In the genomic region with DNA sequence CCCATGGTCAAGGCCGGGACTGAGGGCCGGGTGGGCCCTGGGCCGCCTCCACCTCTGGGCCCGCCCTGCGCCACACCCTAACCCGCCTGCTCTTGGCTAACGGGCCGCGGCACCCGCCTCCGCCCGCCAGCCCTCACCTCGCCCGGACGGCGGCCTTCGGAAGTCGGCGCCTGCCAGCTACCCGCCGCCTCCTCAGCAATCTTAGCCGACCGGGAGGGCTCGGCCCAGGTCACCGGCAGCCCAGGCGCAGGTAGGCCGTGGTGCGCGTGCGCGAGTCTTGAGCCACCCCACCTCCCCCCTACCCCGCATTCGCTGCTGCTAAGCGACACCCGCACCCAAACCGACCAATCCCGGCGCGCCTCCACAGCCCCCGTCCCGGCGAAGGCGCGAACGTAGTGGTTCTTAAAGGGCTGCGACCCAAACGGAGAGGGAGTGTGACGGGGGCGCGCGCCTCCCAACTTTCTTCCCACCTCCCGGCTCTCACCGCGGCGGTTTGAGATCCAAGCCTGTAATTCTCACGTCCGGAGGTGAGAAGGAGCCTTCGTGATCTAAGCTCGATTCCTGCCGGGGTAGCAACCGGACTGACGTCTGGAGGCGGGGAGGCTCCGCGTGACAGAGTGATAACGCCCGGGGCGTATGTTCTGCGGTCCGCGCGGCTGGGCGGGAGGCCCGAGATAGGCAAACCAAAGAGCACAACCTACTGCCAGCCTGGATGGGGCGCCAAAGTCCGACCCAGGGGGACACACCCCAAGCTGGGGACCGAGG, we compare ENCODE assay signal across 8 cellular contexts. TPM values are rescaled to one million over a fixed set of nuclear protein-coding genes. Genes with fewer than 3 reads are reported as not detected.
A peak's percentile ranks its signal among the peaks of the same experiment; 100 is the strongest.
DNase-seq lines count a peak whose midpoint lies in the region; ATAC-seq and TF ChIP-seq lines count a peak whose summit lies in the region.

TSS of gene SEC22C (minus strand) at position 259 of the 765 bp plus-strand sequence. CDS start 12,921 bp downstream, outside the sequence.

- H3K27me3 ChIP-seq in testis: no peaks in the 10 kb centered on the region

- WGBS in testis, 2 donors: 0% methylated on average over 41 to 77 of the region's 77 CpGs

- POLR2A ChIA-PET in HEK293T (lab: Yijun Ruan, JAX): interaction anchor here (0.9 to 2.8 kb wide), 7 partner anchors 9 to 80 kb away, joined by 3 to 23 read pairs (median 5); partner anchors contain the start of genes NKTR and SS18L2

- no peaks in the 10 kb centered on the region for H3K9me3 ChIP-seq in SK-N-MC (ENCODE audit: low read depth, low read length)
- H3K9me3 ChIP-seq in testis: no peaks in the 10 kb centered on the region

- peak; percentile 5 for TF ChIP-seq POLR2A in testis (IDR thresholded peaks at IDR 0.05)

- H3K36me3 ChIP-seq in SK-N-MC (ENCODE audit: insufficient read depth, low read length) (peaks cover 5% of the 10 kb centered on the region; the same call in 1 of the 2 replicates), testis (ENCODE audit: low read depth, missing control alignments) (no peaks in the 10 kb centered on the region)

- TF ChIP-seq CTCF in omental fat pad (IDR thresholded peaks at IDR 0.05) (no peak), testis (IDR thresholded peaks at IDR 0.05) (peak in 2 of 3 experiments; percentile 6 to 14)

- H3K4me1 ChIP-seq in testis: peaks cover 17% of the 10 kb centered on the region

- peak; percentile 99 for ATAC-seq in omental fat pad (ENCODE audit: low FRiP score)

- DNase-seq in GM04504 (ENCODE audit: low read depth) (peak; percentile 77), HEK293T (ENCODE audit: extremely low spot score) (peak; percentile 98), MV-4-11 (lab: John Stamatoyannopoulos, UW) (peak; percentile 81), SK-N-MC (ENCODE audit: low read depth, low spot score) (no peak), globus pallidus (ENCODE audit: low spot score) (peak; percentile 93), omental fat pad (ENCODE audit: low spot score) (peak; percentile 74), testis (peak; percentile 97)
- peak; percentile 95 for DNase-seq in activated naive CD4-positive, alpha-beta T cell treated with anti-CD3 and anti-CD28 coated beads, Interleukin-2, amount 50 U/mL, for 16 hours

- intact Hi-C loops in testis (cut with DNase I; ENCODE audit: low total_unique reads): no loop called here

- peak within 1 kb of the TSS; percentile 86 for H3K4me3 ChIP-seq in SK-N-MC
- H3K4me3 ChIP-seq in testis: peak within 1 kb of the TSS; percentile 84 to 93

- CTCF ChIA-PET in HEK293T (lab: Yijun Ruan, JAX): interaction anchor here (0.7 to 1.0 kb wide), 2 partner anchors 10 to 138 kb away, joined by 3 read pairs; no protein-coding TSS in a partner anchor

- H3K27ac ChIP-seq in SK-N-MC: no peak within 1 kb of the TSS
- peak within 1 kb of the TSS; percentile 86 to 93 for H3K27ac ChIP-seq in testis

- peak within 1 kb of the TSS; percentile 74 for H3K9ac ChIP-seq in SK-N-MC (ENCODE audit: insufficient read length)

TF ChIP-seq in HEK293T, 16 proteins besides CTCF, POLR2A, EP300 and RAD21:
- no peak for TF ChIP-seq CTBP1 (IDR thresholded peaks at IDR 0.05; ENCODE audit: borderline replicate concordance)
- TF ChIP-seq L3MBTL2 (conservative IDR thresholded peaks at IDR 0.05): peak; percentile 93
- TF ChIP-seq, protein P1, sequence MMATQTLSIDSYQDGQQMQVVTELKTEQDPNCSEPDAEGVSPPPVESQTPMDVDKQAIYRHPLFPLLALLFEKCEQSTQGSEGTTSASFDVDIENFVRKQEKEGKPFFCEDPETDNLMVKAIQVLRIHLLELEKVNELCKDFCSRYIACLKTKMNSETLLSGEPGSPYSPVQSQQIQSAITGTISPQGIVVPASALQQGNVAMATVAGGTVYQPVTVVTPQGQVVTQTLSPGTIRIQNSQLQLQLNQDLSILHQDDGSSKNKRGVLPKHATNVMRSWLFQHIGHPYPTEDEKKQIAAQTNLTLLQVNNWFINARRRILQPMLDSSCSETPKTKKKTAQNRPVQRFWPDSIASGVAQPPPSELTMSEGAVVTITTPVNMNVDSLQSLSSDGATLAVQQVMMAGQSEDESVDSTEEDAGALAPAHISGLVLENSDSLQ (IDR thresholded peaks at IDR 0.05): 0 out of 2 replicates have a peak, but pooled peaks have one; percentile 21

RNA-seq across cellular contexts. Expression of gene SEC22C, which starts in this region (rescaled TPM):
- 10 to 100 TPM; 46.0 to 81.2 (median 56.1) TPM for total RNA-seq in omental fat pad
- total RNA-seq in testis: 10 to 100 TPM; 61.0 to 66.0 TPM
- polyA plus RNA-seq in testis (ENCODE audit: insufficient read depth, low read depth, low replicate concordance): 86.3 TPM

Comparison
In these comparisons a context has a peak if more than half of its experiments do, and no peak if none do; other contexts are left out.
1. CTCF ChIP-seq: peak in testis (2 of 3); none in omental fat pad (0 of 3).